In genomic region chr3:123799544-123800351, GRCh38 we compare ENCODE assay signal across 10 cellular contexts.
DNase-seq lines count a peak whose midpoint lies in the region; ATAC-seq and TF ChIP-seq lines count a peak whose summit lies in the region.
"Had no signal": no experiment of that assay in that cellular context is flagged by ENCODE, and none has a peak within 500 bp of the region (broad histone marks: within the 10 kb centered on the region; RNA-seq: fewer than 3 reads in every experiment).

No MANE protein-coding gene starts in this region.

- H3K27me3 ChIP-seq in mucosa of rectum (ENCODE audit: control insufficient read depth in 2 of 2, insufficient read depth in 2 of 2, low read length in 2 of 2) (no peaks in the 10 kb centered on the region), smooth muscle cell (ENCODE audit: low read depth) (no peaks in the 10 kb centered on the region)

- H3K27ac ChIP-seq in mucosa of rectum (ENCODE audit: low read depth in 2 of 2, low read length in 2 of 2) (peak overlapping the region; percentile 64 to 71), smooth muscle cell (ENCODE audit: low read depth) (no peak overlapping the region)

- H4K20me1 ChIP-seq in smooth muscle cell (ENCODE audit: low read depth): no peaks in the 10 kb centered on the region

- TF ChIP-seq CTCF in epithelial cell of esophagus (IDR thresholded peaks at IDR 0.05; ENCODE audit: insufficient read depth, low read depth, low read length, missing control alignments): no peak
- no peak for TF ChIP-seq CTCF in smooth muscle cell (IDR thresholded peaks at IDR 0.05; ENCODE audit: borderline replicate concordance, insufficient read depth, poor library complexity, severe bottlenecking)

- no peaks in the 10 kb centered on the region for H3F3A ChIP-seq in smooth muscle cell (ENCODE audit: low read depth)

- no peak overlapping the region for H2AFZ ChIP-seq in smooth muscle cell (ENCODE audit: low read depth)

- peak; percentile 61 for DNase-seq in AG08396 (ENCODE audit: low spot score)
- DNase-seq in NCI-H226: peak; percentile 68
- DNase-seq in epithelial cell of esophagus (ENCODE audit: low read depth): peak; percentile 97
- no peak for DNase-seq in stimulated activated naive CD4-positive, alpha-beta T cell (lab: John Stamatoyannopoulos, UW)
- DNase-seq in smooth muscle cell (lab: John Stamatoyannopoulos, UW; ENCODE audit: unreplicated experiment): no peak
- DNase-seq: activated CD4-positive, alpha-beta T cell treated with anti-CD3 and anti-CD28 coated beads for 36 hours; CD8-positive, alpha-beta T cell had no signal

- H3K9ac ChIP-seq in mucosa of rectum (ENCODE audit: low read depth in 1 of 2, low read length in 2 of 2): peak overlapping the region; percentile 15 to 55
- no peak overlapping the region for H3K9ac ChIP-seq in smooth muscle cell (ENCODE audit: low read depth)

- ATAC-seq in GM21526 (IDR thresholded peaks at IDR 0.05; ENCODE audit: low FRiP score, unreplicated experiment) (no peak), HG03045 (IDR thresholded peaks at IDR 0.05; ENCODE audit: unreplicated experiment) (no peak)
- ATAC-seq: activated CD4-positive, alpha-beta T cell treated with anti-CD3 and anti-CD28 coated beads for 36 hours; CD8-positive, alpha-beta T cell had no signal

- H3K4me3 ChIP-seq in epithelial cell of esophagus (ENCODE audit: low read length) (no peak overlapping the region), mucosa of rectum (ENCODE audit: low read length in 2 of 2) (peak overlapping the region; percentile 61 to 64), smooth muscle cell (no peak overlapping the region)

- H3K4me1 ChIP-seq in mucosa of rectum (ENCODE audit: control insufficient read depth in 2 of 2, insufficient read depth in 2 of 2, low read length in 2 of 2) (peaks cover 5 to 17% of the 10 kb centered on the region in 2 donors), smooth muscle cell (ENCODE audit: low read depth) (peaks cover 26% of the 10 kb centered on the region)

- WGBS in smooth muscle cell (ENCODE audit: low lambda C conversion rate): 70% methylated on average over 22 of the region's 22 CpGs

- H3K4me2 ChIP-seq in smooth muscle cell: no peak overlapping the region

- H3K79me2 ChIP-seq in smooth muscle cell (ENCODE audit: low read depth): no peaks in the 10 kb centered on the region

- H3K9me3 ChIP-seq in mucosa of rectum (ENCODE audit: control insufficient read depth in 2 of 2, low read length in 2 of 2) (no peaks in the 10 kb centered on the region), smooth muscle cell (replicated peaks; ENCODE audit: low read depth) (no peaks in the 10 kb centered on the region)

- H3K36me3 ChIP-seq in mucosa of rectum (ENCODE audit: control insufficient read depth in 2 of 2, insufficient read depth in 2 of 2, low read length in 2 of 2) (no peaks in the 10 kb centered on the region), smooth muscle cell (ENCODE audit: low read depth) (no peaks in the 10 kb centered on the region)

Comparison
In these comparisons a context has a peak if more than half of its experiments do, and no peak if none do; other contexts are left out.
1. DNase-seq: peak in AG08396 (single experiment), NCI-H226 (single experiment) and epithelial cell of esophagus (single experiment); none in stimulated activated naive CD4-positive, alpha-beta T cell (0 of 6) and smooth muscle cell (single experiment).
2. H3K4me3 ChIP-seq: peak in mucosa of rectum (2 of 2); none in epithelial cell of esophagus (single experiment) and smooth muscle cell (single experiment).